1 cellular context compared by ENCODE assay signal in the genomic region with DNA sequence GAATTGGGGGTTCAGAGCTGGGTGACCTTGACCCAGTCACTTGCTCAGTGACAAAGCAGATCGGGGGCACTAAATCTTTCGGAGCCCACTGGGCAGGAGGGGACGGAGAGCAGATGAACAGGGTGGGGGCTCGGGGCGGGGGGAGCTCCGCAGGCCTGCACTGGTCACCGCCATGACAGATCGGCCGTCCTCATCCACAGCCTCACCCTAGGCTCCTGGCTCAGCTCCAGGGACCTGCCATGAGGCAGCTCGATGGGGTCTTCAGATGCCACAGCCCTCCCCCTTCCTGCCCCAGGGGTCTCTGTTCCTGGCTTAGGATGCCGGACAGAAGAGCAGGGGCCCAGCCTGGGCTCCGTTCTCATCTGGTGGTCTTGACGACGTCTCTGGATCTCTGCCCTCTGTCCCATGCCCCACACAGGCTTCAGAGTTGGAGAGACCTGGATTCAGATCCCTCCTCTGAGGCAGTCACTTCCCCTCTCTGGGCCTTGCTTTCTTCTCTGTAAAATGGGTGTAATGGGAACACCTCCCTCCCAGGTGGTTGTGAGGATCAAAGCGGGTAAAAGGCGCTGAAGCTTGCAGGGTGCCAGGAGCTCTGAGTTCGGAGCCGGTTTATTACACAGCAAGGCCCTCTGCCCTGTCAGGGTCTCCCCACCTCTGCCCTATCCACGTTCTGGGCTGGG.
A peak's percentile ranks its signal among the peaks of the same experiment; 100 is the strongest.
TF ChIP-seq lines count a peak whose summit lies in the region.

No MANE protein-coding gene starts in this region.

TF ChIP-seq in K562, 482 proteins besides CTCF, POLR2A, EP300 and RAD21:
- TF ChIP-seq SPI1 (IDR thresholded peaks at IDR 0.05; ENCODE audit: borderline replicate concordance, low read depth, low read length) (peak; percentile 35; the same call in 1 of the 2 replicates), NFYB (IDR thresholded peaks at IDR 0.05; ENCODE audit: extremely low read depth, insufficient read length) (no peak)
